2 cellular contexts compared by ENCODE assay signal in genomic region chr4:76210502-76210901, GRCh38.
TF ChIP-seq lines count a peak whose summit lies in the region.

No MANE protein-coding gene starts in this region.

TF ChIP-seq in SK-N-SH, 30 proteins besides CTCF, POLR2A, EP300 and RAD21 (continued from another document):
- no peak for TF ChIP-seq REST (IDR thresholded peaks at IDR 0.05; ENCODE audit: low read depth, low read length)
- TF ChIP-seq GATA2 (CRISPR knock-in tag; IDR thresholded peaks at IDR 0.05): no peak
- TF ChIP-seq EZH2phosphoT487 (IDR thresholded peaks at IDR 0.05; ENCODE audit: borderline replicate concordance, low read depth): no peak
- no peak for TF ChIP-seq MEF2A (IDR thresholded peaks at IDR 0.05; ENCODE audit: borderline replicate concordance, low read depth)
- no peak for TF ChIP-seq GABPA (IDR thresholded peaks at IDR 0.05; ENCODE audit: low read depth)
- no peak for TF ChIP-seq MXI1 (IDR thresholded peaks at IDR 0.05; ENCODE audit: low read depth, low read length)

TF ChIP-seq in SK-N-SH treated with all-trans-retinoic acid at 6 μM for 48 hours, 23 proteins besides CTCF, POLR2A, EP300 and RAD21 (continued from another document):
- TF ChIP-seq ISL1 (CRISPR knock-in tag; IDR thresholded peaks at IDR 0.05): no peak
- TF ChIP-seq TOX (CRISPR knock-in tag; IDR thresholded peaks at IDR 0.05; ENCODE audit: borderline replicate concordance): no peak
- TF ChIP-seq PATZ1 (CRISPR knock-in tag; IDR thresholded peaks at IDR 0.05; ENCODE audit: borderline replicate concordance): no peak
- TF ChIP-seq TSHZ2 (CRISPR knock-in tag; IDR thresholded peaks at IDR 0.05): no peak
- TF ChIP-seq GLIS3 (CRISPR knock-in tag; IDR thresholded peaks at IDR 0.05): no peak
- no peak for TF ChIP-seq POU6F1 (CRISPR knock-in tag; IDR thresholded peaks at IDR 0.05; ENCODE audit: borderline replicate concordance, low read depth)
- no peak for TF ChIP-seq SNAI2 (CRISPR knock-in tag; IDR thresholded peaks at IDR 0.05)
TF ChIP-seq in SK-N-SH treated with all-trans-retinoic acid at 6 μM for 48 hours: peak in this region for 0.
